ENCODE assay signal across 15 cellular contexts in genomic region chr9:96782241-96782640, GRCh38.
"Had no signal": no experiment of that assay in that cellular context is flagged by ENCODE, and none has a peak within 500 bp of the region (broad histone marks: within the 10 kb centered on the region; RNA-seq: fewer than 3 reads in every experiment).

No MANE protein-coding gene starts in this region.

- ATAC-seq: esophagus mucosa, gastrocnemius medialis, left lobe of liver had no signal

- DNase-seq: activated CD4-positive, alpha-beta T cell treated with anti-CD3 and anti-CD28 coated beads for 1 hour; activated CD4-positive, alpha-beta T cell treated with anti-CD3 and anti-CD28 coated beads, Interleukin-2, amount 50 U/mL, for 4 hours; activated CD8-positive, alpha-beta memory T cell treated with anti-CD3 and anti-CD28 coated beads, Interleukin-2, amount 50 U/mL, for 4 hours; effector CD4-positive, alpha-beta T cell; gastrocnemius medialis; head of caudate nucleus; kidney; retina; spleen; stimulated activated CD8-positive, alpha-beta memory T cell treated with anti-CD3 and anti-CD28 coated beads, Interleukin-4, amount 100 ng/mL, for 48 hours; stimulated activated naive CD4-positive, alpha-beta T cell treated with Interleukin-2 at 50 U/mL for 16 hours had no signal

- H3K4me3 Mint-ChIP-seq: activated T-helper 1 cell treated with anti-CD3 and anti-CD28 coated beads, Interleukin-12 subunit alpha, Interleukin-12 subunit beta, Interleukin-2, Interleukin-4 antibody, amounts not matched to agents 30 ng/mL and 10 ng/mL and 1 ng/mL, durations not matched to agents 14 hours and 24 hours and 36 hours; T-helper 1 cell treated with Interleukin-12 subunit alpha and Interleukin-12 subunit beta and Interleukin-4 antibody, amounts not matched to agents 30 μg/mL and 1 μg/mL, for 36 hours had no signal

- H3K27ac Mint-ChIP-seq: activated T-helper 1 cell treated with anti-CD3 and anti-CD28 coated beads, Interleukin-12 subunit alpha, Interleukin-12 subunit beta, Interleukin-2, Interleukin-4 antibody, amounts not matched to agents 30 ng/mL and 10 ng/mL and 1 ng/mL, durations not matched to agents 14 hours and 24 hours and 36 hours; T-helper 1 cell treated with Interleukin-12 subunit alpha and Interleukin-12 subunit beta and Interleukin-4 antibody, amounts not matched to agents 30 μg/mL and 1 μg/mL, for 36 hours had no signal
